ENCODE assay signal across 1 cellular context in the genomic region with DNA sequence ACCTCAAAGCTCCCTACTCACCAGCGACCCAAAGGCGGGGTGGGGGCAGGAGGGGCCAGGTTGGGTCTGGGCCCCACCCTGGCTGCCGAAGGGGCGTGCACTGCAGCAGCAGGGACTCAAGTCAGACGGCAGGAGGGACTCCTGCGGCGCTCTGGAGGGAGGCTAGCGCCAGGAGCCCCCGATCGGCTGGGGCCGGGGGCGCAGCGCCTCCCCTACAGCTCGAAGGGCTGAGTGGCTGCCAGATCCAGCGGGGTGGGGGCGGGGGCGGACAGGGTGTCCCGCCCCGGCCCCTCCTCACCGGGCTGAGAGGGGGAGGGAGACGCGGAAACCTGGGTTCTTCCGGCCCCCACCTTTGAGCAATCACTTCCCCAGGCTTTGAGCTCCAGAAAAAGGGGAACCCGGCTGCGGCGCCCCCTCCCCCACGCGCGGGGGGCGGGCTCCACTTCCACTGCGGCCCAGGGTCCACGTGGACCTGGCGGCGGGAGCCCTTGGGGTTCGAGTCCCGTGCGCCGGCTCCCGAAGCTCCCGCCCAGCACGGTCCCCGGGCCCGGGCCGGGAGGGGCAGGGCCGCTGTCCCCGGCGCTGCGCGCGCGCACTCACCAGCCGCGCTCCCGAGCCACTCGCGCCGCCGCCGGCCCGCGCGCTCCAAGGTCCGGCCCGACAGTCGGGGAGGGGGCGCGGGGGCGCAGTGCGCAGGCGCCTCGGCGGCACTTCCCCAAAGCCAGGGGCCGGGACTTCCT.
TF ChIP-seq lines count a peak whose summit lies in the region.

RGS19 (minus strand) TSS at position 246 of the 740 bp plus-strand sequence. CDS start 2,632 bp downstream, outside the sequence.

TF ChIP-seq in HepG2, 621 proteins besides CTCF, POLR2A, EP300 and RAD21 (continued from another document and continues in another):
- TF ChIP-seq TBX3 (IDR thresholded peaks at IDR 0.05; ENCODE audit: borderline replicate concordance): no peak
- TF ChIP-seq ZFP82 (CRISPR knock-in tag; IDR thresholded peaks at IDR 0.05; ENCODE audit: borderline replicate concordance): 0 out of 2 replicates have a peak, but pooled peaks have one; percentile 50
- TF ChIP-seq, protein P1, sequence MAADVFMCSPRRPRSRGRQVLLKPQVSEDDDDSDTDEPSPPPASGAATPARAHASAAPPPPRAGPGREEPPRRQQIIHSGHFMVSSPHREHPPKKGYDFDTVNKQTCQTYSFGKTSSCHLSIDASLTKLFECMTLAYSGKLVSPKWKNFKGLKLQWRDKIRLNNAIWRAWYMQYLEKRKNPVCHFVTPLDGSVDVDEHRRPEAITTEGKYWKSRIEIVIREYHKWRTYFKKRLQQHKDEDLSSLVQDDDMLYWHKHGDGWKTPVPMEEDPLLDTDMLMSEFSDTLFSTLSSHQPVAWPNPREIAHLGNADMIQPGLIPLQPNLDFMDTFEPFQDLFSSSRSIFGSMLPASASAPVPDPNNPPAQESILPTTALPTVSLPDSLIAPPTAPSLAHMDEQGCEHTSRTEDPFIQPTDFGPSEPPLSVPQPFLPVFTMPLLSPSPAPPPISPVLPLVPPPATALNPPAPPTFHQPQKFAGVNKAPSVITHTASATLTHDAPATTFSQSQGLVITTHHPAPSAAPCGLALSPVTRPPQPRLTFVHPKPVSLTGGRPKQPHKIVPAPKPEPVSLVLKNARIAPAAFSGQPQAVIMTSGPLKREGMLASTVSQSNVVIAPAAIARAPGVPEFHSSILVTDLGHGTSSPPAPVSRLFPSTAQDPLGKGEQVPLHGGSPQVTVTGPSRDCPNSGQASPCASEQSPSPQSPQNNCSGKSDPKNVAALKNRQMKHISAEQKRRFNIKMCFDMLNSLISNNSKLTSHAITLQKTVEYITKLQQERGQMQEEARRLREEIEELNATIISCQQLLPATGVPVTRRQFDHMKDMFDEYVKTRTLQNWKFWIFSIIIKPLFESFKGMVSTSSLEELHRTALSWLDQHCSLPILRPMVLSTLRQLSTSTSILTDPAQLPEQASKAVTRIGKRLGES (CRISPR knock-in tag; IDR thresholded peaks at IDR 0.05; ENCODE audit: borderline replicate concordance): no peak
- TF ChIP-seq ZSCAN22 (CRISPR knock-in tag; IDR thresholded peaks at IDR 0.05): no peak
- TF ChIP-seq, protein P2, sequence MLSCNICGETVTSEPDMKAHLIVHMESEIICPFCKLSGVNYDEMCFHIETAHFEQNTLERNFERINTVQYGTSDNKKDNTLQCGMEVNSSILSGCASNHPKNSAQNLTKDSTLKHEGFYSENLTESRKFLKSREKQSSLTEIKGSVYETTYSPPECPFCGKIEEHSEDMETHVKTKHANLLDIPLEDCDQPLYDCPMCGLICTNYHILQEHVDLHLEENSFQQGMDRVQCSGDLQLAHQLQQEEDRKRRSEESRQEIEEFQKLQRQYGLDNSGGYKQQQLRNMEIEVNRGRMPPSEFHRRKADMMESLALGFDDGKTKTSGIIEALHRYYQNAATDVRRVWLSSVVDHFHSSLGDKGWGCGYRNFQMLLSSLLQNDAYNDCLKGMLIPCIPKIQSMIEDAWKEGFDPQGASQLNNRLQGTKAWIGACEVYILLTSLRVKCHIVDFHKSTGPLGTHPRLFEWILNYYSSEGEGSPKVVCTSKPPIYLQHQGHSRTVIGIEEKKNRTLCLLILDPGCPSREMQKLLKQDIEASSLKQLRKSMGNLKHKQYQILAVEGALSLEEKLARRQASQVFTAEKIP (CRISPR knock-in tag; IDR thresholded peaks at IDR 0.05; ENCODE audit: borderline replicate concordance): no peak
- TF ChIP-seq GTF3A (CRISPR knock-in tag; conservative IDR thresholded peaks at IDR 0.05): no peak
- TF ChIP-seq XBP1 (CRISPR knock-in tag; IDR thresholded peaks at IDR 0.05): no peak
- no peak for TF ChIP-seq SIX4 (CRISPR knock-in tag; IDR thresholded peaks at IDR 0.05)
- TF ChIP-seq FIP1L1 (IDR thresholded peaks at IDR 0.05; ENCODE audit: borderline replicate concordance, insufficient read depth, low read depth, low read length): no peak
- TF ChIP-seq, protein P3, sequence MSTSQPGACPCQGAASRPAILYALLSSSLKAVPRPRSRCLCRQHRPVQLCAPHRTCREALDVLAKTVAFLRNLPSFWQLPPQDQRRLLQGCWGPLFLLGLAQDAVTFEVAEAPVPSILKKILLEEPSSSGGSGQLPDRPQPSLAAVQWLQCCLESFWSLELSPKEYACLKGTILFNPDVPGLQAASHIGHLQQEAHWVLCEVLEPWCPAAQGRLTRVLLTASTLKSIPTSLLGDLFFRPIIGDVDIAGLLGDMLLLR (CRISPR knock-in tag; IDR thresholded peaks at IDR 0.05): no peak
- no peak for TF ChIP-seq CREB1 (IDR thresholded peaks at IDR 0.05)
- TF ChIP-seq CREB1 (CRISPR knock-in tag; IDR thresholded peaks at IDR 0.05): no peak
- TF ChIP-seq ZFYVE20 (CRISPR knock-in tag; IDR thresholded peaks at IDR 0.05; ENCODE audit: borderline replicate concordance, low read depth): no peak
- no peak for TF ChIP-seq ZSCAN5A (CRISPR knock-in tag; IDR thresholded peaks at IDR 0.05; ENCODE audit: borderline replicate concordance)
- no peak for TF ChIP-seq RBM22 (optimal IDR thresholded peaks at IDR 0.05; ENCODE audit: low read length)
- no peak for TF ChIP-seq ATAD3A (CRISPR knock-in tag; IDR thresholded peaks at IDR 0.05)
- TF ChIP-seq, protein P4, sequence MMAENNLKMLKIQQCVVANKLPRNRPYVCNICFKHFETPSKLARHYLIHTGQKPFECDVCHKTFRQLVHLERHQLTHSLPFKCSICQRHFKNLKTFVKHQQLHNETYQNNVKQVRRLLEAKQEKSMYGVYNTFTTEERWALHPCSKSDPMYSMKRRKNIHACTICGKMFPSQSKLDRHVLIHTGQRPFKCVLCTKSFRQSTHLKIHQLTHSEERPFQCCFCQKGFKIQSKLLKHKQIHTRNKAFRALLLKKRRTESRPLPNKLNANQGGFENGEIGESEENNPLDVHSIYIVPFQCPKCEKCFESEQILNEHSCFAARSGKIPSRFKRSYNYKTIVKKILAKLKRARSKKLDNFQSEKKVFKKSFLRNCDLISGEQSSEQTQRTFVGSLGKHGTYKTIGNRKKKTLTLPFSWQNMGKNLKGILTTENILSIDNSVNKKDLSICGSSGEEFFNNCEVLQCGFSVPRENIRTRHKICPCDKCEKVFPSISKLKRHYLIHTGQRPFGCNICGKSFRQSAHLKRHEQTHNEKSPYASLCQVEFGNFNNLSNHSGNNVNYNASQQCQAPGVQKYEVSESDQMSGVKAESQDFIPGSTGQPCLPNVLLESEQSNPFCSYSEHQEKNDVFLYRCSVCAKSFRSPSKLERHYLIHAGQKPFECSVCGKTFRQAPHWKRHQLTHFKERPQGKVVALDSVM (CRISPR knock-in tag; IDR thresholded peaks at IDR 0.05): no peak
- TF ChIP-seq MED8 (CRISPR knock-in tag; IDR thresholded peaks at IDR 0.05; ENCODE audit: insufficient replicate concordance): peak; percentile 20
- peak; percentile 55 for TF ChIP-seq PHF8 (CRISPR knock-in tag; IDR thresholded peaks at IDR 0.05)
- TF ChIP-seq LRRFIP1 (CRISPR knock-in tag; conservative IDR thresholded peaks at IDR 0.05): no peak
- TF ChIP-seq SATB2 (CRISPR knock-in tag; IDR thresholded peaks at IDR 0.05): no peak
- no peak for TF ChIP-seq SIN3B (IDR thresholded peaks at IDR 0.05; ENCODE audit: low read length)
- TF ChIP-seq DR1 (CRISPR knock-in tag; IDR thresholded peaks at IDR 0.05): no peak
- TF ChIP-seq, protein P5, sequence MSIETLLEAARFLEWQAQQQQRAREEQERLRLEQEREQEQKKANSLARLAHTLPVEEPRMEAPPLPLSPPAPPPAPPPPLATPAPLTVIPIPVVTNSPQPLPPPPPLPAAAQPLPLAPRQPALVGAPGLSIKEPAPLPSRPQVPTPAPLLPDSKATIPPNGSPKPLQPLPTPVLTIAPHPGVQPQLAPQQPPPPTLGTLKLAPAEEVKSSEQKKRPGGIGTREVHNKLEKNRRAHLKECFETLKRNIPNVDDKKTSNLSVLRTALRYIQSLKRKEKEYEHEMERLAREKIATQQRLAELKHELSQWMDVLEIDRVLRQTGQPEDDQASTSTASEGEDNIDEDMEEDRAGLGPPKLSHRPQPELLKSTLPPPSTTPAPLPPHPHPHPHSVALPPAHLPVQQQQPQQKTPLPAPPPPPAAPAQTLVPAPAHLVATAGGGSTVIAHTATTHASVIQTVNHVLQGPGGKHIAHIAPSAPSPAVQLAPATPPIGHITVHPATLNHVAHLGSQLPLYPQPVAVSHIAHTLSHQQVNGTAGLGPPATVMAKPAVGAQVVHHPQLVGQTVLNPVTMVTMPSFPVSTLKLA (IDR thresholded peaks at IDR 0.05): no peak
- TF ChIP-seq MXI1 (IDR thresholded peaks at IDR 0.05; ENCODE audit: borderline replicate concordance, low read depth, low read length): peak; percentile 29; the same call in 1 of the 3 replicates
- TF ChIP-seq ZNF180 (CRISPR knock-in tag; IDR thresholded peaks at IDR 0.05; ENCODE audit: borderline replicate concordance, low read depth): no peak
- TF ChIP-seq ZNF619 (CRISPR knock-in tag; IDR thresholded peaks at IDR 0.05): no peak
- no peak for TF ChIP-seq GZF1 (CRISPR knock-in tag; IDR thresholded peaks at IDR 0.05)
- no peak for TF ChIP-seq CENPT (CRISPR knock-in tag; IDR thresholded peaks at IDR 0.05; ENCODE audit: low read depth)
- TF ChIP-seq SOX5 (CRISPR knock-in tag; IDR thresholded peaks at IDR 0.05; ENCODE audit: borderline replicate concordance): no peak
- TF ChIP-seq KMT2B (CRISPR knock-in tag; IDR thresholded peaks at IDR 0.05): no peak
- TF ChIP-seq ASH2L (IDR thresholded peaks at IDR 0.05; ENCODE audit: insufficient read length, low read depth, low read length): peak; percentile 37
- TF ChIP-seq, protein P6, sequence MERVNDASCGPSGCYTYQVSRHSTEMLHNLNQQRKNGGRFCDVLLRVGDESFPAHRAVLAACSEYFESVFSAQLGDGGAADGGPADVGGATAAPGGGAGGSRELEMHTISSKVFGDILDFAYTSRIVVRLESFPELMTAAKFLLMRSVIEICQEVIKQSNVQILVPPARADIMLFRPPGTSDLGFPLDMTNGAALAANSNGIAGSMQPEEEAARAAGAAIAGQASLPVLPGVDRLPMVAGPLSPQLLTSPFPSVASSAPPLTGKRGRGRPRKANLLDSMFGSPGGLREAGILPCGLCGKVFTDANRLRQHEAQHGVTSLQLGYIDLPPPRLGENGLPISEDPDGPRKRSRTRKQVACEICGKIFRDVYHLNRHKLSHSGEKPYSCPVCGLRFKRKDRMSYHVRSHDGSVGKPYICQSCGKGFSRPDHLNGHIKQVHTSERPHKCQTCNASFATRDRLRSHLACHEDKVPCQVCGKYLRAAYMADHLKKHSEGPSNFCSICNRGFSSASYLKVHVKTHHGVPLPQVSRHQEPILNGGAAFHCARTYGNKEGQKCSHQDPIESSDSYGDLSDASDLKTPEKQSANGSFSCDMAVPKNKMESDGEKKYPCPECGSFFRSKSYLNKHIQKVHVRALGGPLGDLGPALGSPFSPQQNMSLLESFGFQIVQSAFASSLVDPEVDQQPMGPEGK (CRISPR knock-in tag; IDR thresholded peaks at IDR 0.05): peak; percentile 95
- TF ChIP-seq ATF2 (CRISPR knock-in tag; IDR thresholded peaks at IDR 0.05): no peak
- TF ChIP-seq SRSF4 (IDR thresholded peaks at IDR 0.05; ENCODE audit: low read depth, low read length, poor library complexity, severe bottlenecking): no peak
- no peak; the same call in 1 of the 2 replicates for TF ChIP-seq RFXAP (CRISPR knock-in tag; IDR thresholded peaks at IDR 0.05; ENCODE audit: borderline replicate concordance)
- TF ChIP-seq LCORL (IDR thresholded peaks at IDR 0.05): no peak
- TF ChIP-seq LCORL (CRISPR knock-in tag; IDR thresholded peaks at IDR 0.05): no peak; the same call in none of the 2 replicates
- TF ChIP-seq CCAR2 (optimal IDR thresholded peaks at IDR 0.05; ENCODE audit: low read depth, low read length): no peak
- TF ChIP-seq CBX1 (IDR thresholded peaks at IDR 0.05; ENCODE audit: low read depth): no peak
- TF ChIP-seq ZNF569 (CRISPR knock-in tag; IDR thresholded peaks at IDR 0.05; ENCODE audit: borderline replicate concordance): no peak
- TF ChIP-seq PRPF4 (IDR thresholded peaks at IDR 0.05; ENCODE audit: low read depth, low read length, poor library complexity, severe bottlenecking): no peak
- no peak for TF ChIP-seq THAP7 (CRISPR knock-in tag; IDR thresholded peaks at IDR 0.05)
- TF ChIP-seq HOXA3 (CRISPR knock-in tag; IDR thresholded peaks at IDR 0.05): peak; percentile 22; the same call in 1 of the 2 replicates
- no peak for TF ChIP-seq KDM6A (CRISPR knock-in tag; IDR thresholded peaks at IDR 0.05; ENCODE audit: low read depth)
